ENCODE assay signal across 2 cellular contexts in genomic region chr3:117036259-117036799, GRCh38.
TF ChIP-seq lines count a peak whose summit lies in the region.

No MANE protein-coding gene starts in this region.

TF ChIP-seq in liver, 16 proteins besides CTCF, POLR2A, EP300 and RAD21 (continued from another document):
- TF ChIP-seq REST (IDR thresholded peaks at IDR 0.05) (no peak), EGR1 (IDR thresholded peaks at IDR 0.05; ENCODE audit: low read depth in 2 of 2) (no peak), HNF4A (conservative IDR thresholded peaks at IDR 0.05) (no peak), JUND (IDR thresholded peaks at IDR 0.05) (peak; percentile 56 to 66)

TF ChIP-seq in HepG2, 621 proteins besides CTCF, POLR2A, EP300 and RAD21 (continued from another document):
- TF ChIP-seq ZNF407 (CRISPR knock-in tag; IDR thresholded peaks at IDR 0.05; ENCODE audit: not compliant biosample characterization): no peak
